ENCODE assay signal across 35 cellular contexts in the genomic region with DNA sequence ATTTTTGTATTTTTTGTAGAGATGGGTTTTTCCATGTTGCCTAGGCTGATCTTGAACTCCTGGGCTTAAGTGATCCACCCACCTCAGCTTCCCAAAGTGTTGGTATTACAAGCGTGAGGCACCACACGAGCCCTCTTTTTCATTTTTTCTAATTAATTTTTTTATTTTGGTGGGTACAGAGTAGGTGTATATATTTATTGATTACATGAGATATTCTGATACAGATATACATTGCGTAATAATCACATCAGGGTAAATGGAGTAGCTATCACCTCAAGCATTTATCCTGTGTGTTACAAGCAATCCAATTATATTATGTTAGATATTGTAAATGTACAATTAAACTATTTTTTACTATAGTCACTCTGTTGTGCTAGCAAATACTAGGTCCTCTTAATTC.
DNase-seq lines count a peak whose midpoint lies in the region; ATAC-seq, FAIRE-seq and TF ChIP-seq lines count a peak whose summit lies in the region.
"Had no signal": no experiment of that assay in that cellular context is flagged by ENCODE, and none has a peak within 500 bp of the region (broad histone marks: within the 10 kb centered on the region; RNA-seq: fewer than 3 reads in every experiment).

No MANE protein-coding gene starts in this region.

- BruUV-seq in HepG2 (replicated peaks; lab: Mats Ljungman, UMichigan) (no TSS peak), IMR-90 (replicated peaks; lab: Mats Ljungman, UMichigan) (no TSS peak), K562 (replicated peaks; lab: Mats Ljungman, UMichigan) (no TSS peak)

- H3K18ac ChIP-seq in IMR-90 (ENCODE audit: low read depth, low read length) = no peak overlapping the region
- H3K18ac ChIP-seq in H1 (ENCODE audit: extremely low read depth, low read length) = no peak overlapping the region

- H3K36me3 ChIP-seq in HepG2 (replicated peaks in 1 of 2; ENCODE audit: control insufficient read depth in 1 of 2, insufficient read depth in 2 of 2, low read length in 2 of 2) (no peaks in the 10 kb centered on the region), right lobe of liver (no peaks in the 10 kb centered on the region), IMR-90 (ENCODE audit: control insufficient read depth, insufficient read depth, low read length) (no peaks in the 10 kb centered on the region), K562 (ENCODE audit: control insufficient read depth, insufficient read depth, low read length) (no peaks in the 10 kb centered on the region), H1 (ENCODE audit: control insufficient read depth in 2 of 4, insufficient read depth in 4 of 4, low read length in 3 of 4) (no peaks in the 10 kb centered on the region)
- H3K36me3 ChIP-seq: BE2C; BLaER1; BLaER1 treated with 17β-estradiol and CSF1 and Interleukin-3, amounts not matched to agents 10 nM and 100 nM had no signal

- no peak overlapping the region for H3K23ac ChIP-seq in IMR-90 (ENCODE audit: low read depth, low read length)
- no peak overlapping the region for H3K23ac ChIP-seq in H1 (ENCODE audit: insufficient read length)

- H3K79me2 ChIP-seq in HepG2 (ENCODE audit: insufficient read depth, low read length) = no peaks in the 10 kb centered on the region
- H3K79me2 ChIP-seq in K562 (ENCODE audit: control insufficient read depth, insufficient read depth, low read length) = no peaks in the 10 kb centered on the region
- H3K79me2 ChIP-seq in H1 (ENCODE audit: control insufficient read depth in 1 of 2, insufficient read depth in 2 of 2, low read length in 2 of 2) = no peaks in the 10 kb centered on the region

- no peak overlapping the region for H2AK5ac ChIP-seq in IMR-90 (ENCODE audit: low read depth, low read length)
- no peak overlapping the region for H2AK5ac ChIP-seq in H1 (ENCODE audit: low read depth, low read length)

- H3K27me3 ChIP-seq in HepG2 (ENCODE audit: control insufficient read depth in 1 of 2, insufficient read depth in 2 of 2, low read length in 2 of 2) = no peaks in the 10 kb centered on the region
- H3K27me3 ChIP-seq in right lobe of liver = no peaks in the 10 kb centered on the region
- H3K27me3 ChIP-seq in IMR-90 (ENCODE audit: control insufficient read depth, insufficient read depth, low read length) = no peaks in the 10 kb centered on the region
- H3K27me3 ChIP-seq in K562 (ENCODE audit: control insufficient read depth in 2 of 2, insufficient read depth in 2 of 2, low read length in 2 of 2) = no peaks in the 10 kb centered on the region
- H3K27me3 ChIP-seq in H1 (replicated peaks in 1 of 4; ENCODE audit: control insufficient read depth in 3 of 4, extremely low read depth in 1 of 4, insufficient read depth in 3 of 4, low read length in 3 of 4) = no peaks in the 10 kb centered on the region
- H3K27me3 ChIP-seq: BE2C; BLaER1; BLaER1 treated with 17β-estradiol and CSF1 and Interleukin-3, amounts not matched to agents 10 nM and 100 nM had no signal

- no peak overlapping the region for H3K4me2 ChIP-seq in HepG2 (ENCODE audit: low read depth, low read length)
- H3K4me2 ChIP-seq in IMR-90 (ENCODE audit: low read depth, low read length) = no peak overlapping the region
- no peak overlapping the region for H3K4me2 ChIP-seq in K562 (ENCODE audit: insufficient read depth, low read length)
- no peak overlapping the region for H3K4me2 ChIP-seq in H1 (ENCODE audit: insufficient read depth in 1 of 2, low read depth in 2 of 2, low read length in 2 of 2)
- H3K4me2 ChIP-seq: A549; BLaER1; BLaER1 treated with 17β-estradiol and CSF1 and Interleukin-3, amounts not matched to agents 10 nM and 100 nM had no signal

- TF ChIP-seq RAD21 in HepG2 (CRISPR knock-in tag; IDR thresholded peaks at IDR 0.05) (no peak), IMR-90 (IDR thresholded peaks at IDR 0.05; ENCODE audit: low read length) (no peak), K562 (CRISPR knock-in tag; conservative IDR thresholded peaks at IDR 0.05 in 1 of 2, IDR thresholded peaks at IDR 0.05 in 1 of 2) (no peak), H1 (IDR thresholded peaks at IDR 0.05 in 1 of 2, conservative IDR thresholded peaks at IDR 0.05 in 1 of 2; ENCODE audit: low read depth in 2 of 2, low read length in 2 of 2) (no peak)

- H4K8ac ChIP-seq in IMR-90 (ENCODE audit: low read depth in 2 of 2, low read length in 2 of 2) (no peak overlapping the region), H1 (ENCODE audit: extremely low read depth, insufficient read depth, low read length) (no peak overlapping the region)

- H3K14ac ChIP-seq in IMR-90 (replicated peaks; ENCODE audit: low read depth, low read length) (no peak overlapping the region), H1 (ENCODE audit: insufficient read length) (no peak overlapping the region)

- no peak for TF ChIP-seq POLR2A in HepG2 (IDR thresholded peaks at IDR 0.05; ENCODE audit: insufficient read depth in 1 of 2, low read depth in 2 of 2, low read length in 2 of 2)
- no peak for TF ChIP-seq POLR2A in right lobe of liver (IDR thresholded peaks at IDR 0.05)
- no peak for TF ChIP-seq POLR2A in IMR-90 (IDR thresholded peaks at IDR 0.05; ENCODE audit: low read depth, low read length)
- TF ChIP-seq POLR2A in K562 (conservative IDR thresholded peaks at IDR 0.05) = no peak
- TF ChIP-seq POLR2A in H1 (IDR thresholded peaks at IDR 0.05; ENCODE audit: control extremely low read depth in 1 of 2, low read depth in 2 of 2, low read length in 2 of 2) = no peak
- no peak for TF ChIP-seq POLR2A in H54 (IDR thresholded peaks at IDR 0.05; ENCODE audit: low read depth, low read length)

- no peak for ATAC-seq in HepG2
- ATAC-seq in right lobe of liver = no peak
- no peak for ATAC-seq in IMR-90 (ENCODE audit: low read depth)
- no peak for ATAC-seq in K562
- ATAC-seq: A549; CD8-positive, alpha-beta T cell had no signal

- H3K56ac ChIP-seq in IMR-90 (ENCODE audit: extremely low read depth, insufficient read depth, low read length) (no peak overlapping the region), H1 (replicated peaks; ENCODE audit: insufficient read length, low read depth, low read length) (no peak overlapping the region)

- intact Hi-C loops in HepG2 (cut with micrococcal nuclease; ENCODE audit: unreplicated experiment) = no loop called here
- intact Hi-C loops in right lobe of liver (cut with DNase I) = no loop called here
- intact Hi-C loops in IMR-90 (cut with micrococcal nuclease) = no loop called here
- intact Hi-C loops in K562 (cut with micrococcal nuclease) = no loop called here

- no peak overlapping the region for H3K4me3 ChIP-seq in HepG2 (replicated peaks in 1 of 3; ENCODE audit: insufficient read depth in 1 of 3, low read depth in 2 of 3, low read length in 3 of 3)
- H3K4me3 ChIP-seq in right lobe of liver = no peak overlapping the region
- H3K4me3 ChIP-seq in IMR-90 (ENCODE audit: insufficient read depth, low read depth, low read length) = no peak overlapping the region
- H3K4me3 ChIP-seq in K562 = no peak overlapping the region
- no peak overlapping the region for H3K4me3 ChIP-seq in H1 (ENCODE audit: extremely low read depth in 1 of 4, insufficient read depth in 2 of 4, low read depth in 3 of 4, low read length in 4 of 4)
- H3K4me3 ChIP-seq: A549; BLaER1; BLaER1 treated with 17β-estradiol and CSF1 and Interleukin-3, amounts not matched to agents 10 nM and 100 nM had no signal

- H4K20me1 ChIP-seq in HepG2 (ENCODE audit: insufficient read depth, low read length) (no peaks in the 10 kb centered on the region), IMR-90 (ENCODE audit: insufficient read depth, low read length) (no peaks in the 10 kb centered on the region), K562 (replicated peaks; ENCODE audit: control insufficient read depth, insufficient read depth, low read length) (no peaks in the 10 kb centered on the region), H1 (replicated peaks in 1 of 2; ENCODE audit: control insufficient read depth in 1 of 2, insufficient read depth in 2 of 2, low read length in 2 of 2) (no peaks in the 10 kb centered on the region)
- H4K20me1 ChIP-seq: BLaER1; BLaER1 treated with 17β-estradiol and CSF1 and Interleukin-3, amounts not matched to agents 10 nM and 100 nM had no signal

- H2AK9ac ChIP-seq in IMR-90 (replicated peaks; ENCODE audit: low read depth, low read length, poor library complexity) = no peak overlapping the region

- H3K9ac ChIP-seq in HepG2 (ENCODE audit: insufficient read depth, low read depth, low read length) (no peak overlapping the region), IMR-90 (ENCODE audit: low read depth, low read length) (no peak overlapping the region), K562 (ENCODE audit: insufficient read depth in 1 of 2, low read depth in 2 of 2, low read length in 2 of 2) (no peak overlapping the region), H1 (replicated peaks in 1 of 4; ENCODE audit: extremely low read depth in 1 of 4, low read depth in 3 of 4, low read length in 3 of 4) (no peak overlapping the region)
- H3K9ac ChIP-seq: BLaER1; BLaER1 treated with 17β-estradiol and CSF1 and Interleukin-3, amounts not matched to agents 10 nM and 100 nM had no signal

- no peak overlapping the region for H2BK5ac ChIP-seq in IMR-90 (ENCODE audit: low read depth, low read length, poor library complexity, severe bottlenecking)
- H2BK5ac ChIP-seq in H1 (ENCODE audit: low read depth, low read length) = no peak overlapping the region

- no peak overlapping the region for H2BK20ac ChIP-seq in IMR-90 (ENCODE audit: low read depth, low read length)
- H2BK20ac ChIP-seq in H1 (ENCODE audit: low read length) = no peak overlapping the region

- no peak for TF ChIP-seq EP300 in HepG2 (IDR thresholded peaks at IDR 0.05; ENCODE audit: low read depth in 2 of 2, low read length in 2 of 2)
- TF ChIP-seq EP300 in HepG2 (CRISPR knock-in tag; IDR thresholded peaks at IDR 0.05; ENCODE audit: borderline replicate concordance) = no peak
- TF ChIP-seq EP300 in K562 (IDR thresholded peaks at IDR 0.05; ENCODE audit: low read length) = no peak
- TF ChIP-seq EP300 in H1 (IDR thresholded peaks at IDR 0.05; ENCODE audit: borderline replicate concordance in 1 of 2, low read depth in 2 of 2, low read length in 2 of 2) = no peak

- in situ Hi-C loops in HepG2 (cut with HindIII; ENCODE audit: extremely low pct_ligation_motif_present, low pct_unique_long_range_greater_than_20kb) = no loop called here
- in situ Hi-C loops in IMR-90 (cut with MboI; ENCODE audit: low sequenced_read_pairs) = no loop called here
- in situ Hi-C loops in K562 (cut with MboI) = no loop called here

- H3K9me1 ChIP-seq in IMR-90 (ENCODE audit: insufficient read depth, low read length) (no peaks in the 10 kb centered on the region), K562 (ENCODE audit: control insufficient read depth, insufficient read depth, low read length) (no peaks in the 10 kb centered on the region)

- POLR2A ChIA-PET in HepG2 (lab: Yijun Ruan, JAX) (no interaction called here), IMR-90 (lab: Charles Lee; ENCODE audit: unreplicated experiment) (no interaction called here), K562 (lab: Yijun Ruan, JAX) (no interaction called here), H1 (lab: Charles Lee; ENCODE audit: partially characterized antibody) (no interaction called here)

- H2BK12ac ChIP-seq in H1 (ENCODE audit: low read depth, low read length) = no peak overlapping the region

- no peaks in the 10 kb centered on the region; the same call in 1 of the 2 replicates for H3K23me2 ChIP-seq in H1 (ENCODE audit: low read depth, low read length)

- no peak for TF ChIP-seq CTCF in HepG2 (CRISPR knock-in tag; IDR thresholded peaks at IDR 0.05)
- no peak for TF ChIP-seq CTCF in right lobe of liver (IDR thresholded peaks at IDR 0.05)
- no peak for TF ChIP-seq CTCF in IMR-90 (conservative IDR thresholded peaks at IDR 0.05; ENCODE audit: low read depth, low read length)
- no peak for TF ChIP-seq CTCF in K562 (IDR thresholded peaks at IDR 0.05 in 2 of 3, conservative IDR thresholded peaks at IDR 0.05 in 1 of 3; ENCODE audit: insufficient read depth in 2 of 3, low read depth in 1 of 3, low read length in 3 of 3)
- TF ChIP-seq CTCF in H1 (IDR thresholded peaks at IDR 0.05; ENCODE audit: control extremely low read depth in 1 of 3, insufficient read depth in 1 of 3, low read depth in 1 of 3, low read length in 3 of 3) = no peak

- H2AFZ ChIP-seq in HepG2 (ENCODE audit: low read length) = no peak overlapping the region
- no peak overlapping the region for H2AFZ ChIP-seq in IMR-90 (replicated peaks; ENCODE audit: low read length, poor library complexity)
- H2AFZ ChIP-seq in K562 (ENCODE audit: low read depth, low read length) = no peak overlapping the region
- H2AFZ ChIP-seq in H1 (ENCODE audit: low read length) = no peak overlapping the region

- H4K91ac ChIP-seq in IMR-90 (ENCODE audit: insufficient read depth, low read depth, low read length) = no peak overlapping the region
- H4K91ac ChIP-seq in H1 (replicated peaks; ENCODE audit: insufficient read length, low read length) = no peak overlapping the region

- WGBS in HepG2 (ENCODE audit: low lambda C conversion rate) = 8% methylated on average over 3 of the region's 3 CpGs
- 68% methylated on average over 3 of the region's 3 CpGs for WGBS in right lobe of liver (ENCODE audit: insufficient coverage, low coverage, low lambda C conversion rate, missing lambda C conversion rate)
- no CpG with 5 or more reads among the region's 3 CpGs for WGBS in IMR-90 (ENCODE audit: extremely low coverage in 2 of 2, insufficient read length in 1 of 2), 2 experiments
- WGBS in K562 (ENCODE audit: insufficient coverage, low coverage, missing lambda C conversion rate) = 2% methylated on average over 3 of the region's 3 CpGs
- 98% methylated on average over 3 of the region's 3 CpGs; no CpG with 5 or more reads in 1 of the 2 experiments for WGBS in H1 (ENCODE audit: extremely low coverage in 1 of 2, insufficient coverage in 1 of 2, insufficient read length in 1 of 2, insufficient replicate concordance in 2 of 2, low coverage in 1 of 2, low lambda C conversion rate in 2 of 2, missing lambda C conversion rate in 1 of 2), 2 experiments

- CTCF ChIA-PET in HepG2 (lab: Yijun Ruan, JAX; ENCODE audit: low intra/inter-chr PET ratio, low total read pairs) (no interaction called here), IMR-90 (lab: Yijun Ruan, JAX) (no interaction called here), K562 (lab: Yijun Ruan, JAX; ENCODE audit: low intra/inter-chr PET ratio) (no interaction called here), H1 (lab: Charles Lee; ENCODE audit: partially characterized antibody) (interaction anchor here (1.1 to 2.6 kb wide), 3 partner anchors 17 to 154 kb away, joined by 4 to 6 read pairs (median 4); no protein-coding TSS in a partner anchor)

- H3K4ac ChIP-seq in IMR-90 (ENCODE audit: low read depth, low read length) (no peak overlapping the region), H1 (replicated peaks; ENCODE audit: insufficient read length, low read depth, low read length) (no peak overlapping the region)

- H2BK120ac ChIP-seq in IMR-90 (ENCODE audit: low read depth, low read length) = no peak overlapping the region
- no peak overlapping the region for H2BK120ac ChIP-seq in H1 (replicated peaks; ENCODE audit: low read depth, low read length)

- H3K4me1 ChIP-seq in HepG2 (ENCODE audit: insufficient read depth, low read length) (no peaks in the 10 kb centered on the region), right lobe of liver (no peaks in the 10 kb centered on the region), IMR-90 (ENCODE audit: control insufficient read depth, insufficient read depth, low read length) (no peaks in the 10 kb centered on the region), K562 (replicated peaks in 1 of 2; ENCODE audit: control insufficient read depth in 2 of 2, insufficient read depth in 2 of 2, low read length in 2 of 2) (no peaks in the 10 kb centered on the region), H1 (replicated peaks in 1 of 4; ENCODE audit: control insufficient read depth in 3 of 4, insufficient read depth in 4 of 4, low read length in 3 of 4) (no peaks in the 10 kb centered on the region)
- H3K4me1 ChIP-seq: A549; BE2C; BLaER1; BLaER1 treated with 17β-estradiol and CSF1 and Interleukin-3, amounts not matched to agents 10 nM and 100 nM; Caco-2 had no signal

- DNase-seq in HepG2 (ENCODE audit: low spot score) (no peak), right lobe of liver (no peak), IMR-90 (no peak), K562 (ENCODE audit: extremely low read depth in 1 of 4, low spot score in 3 of 4) (no peak), H1 (ENCODE audit: low read depth in 1 of 2, low spot score in 2 of 2) (no peak), HCEC 1CT (no peak), cerebellar cortex (ENCODE audit: low spot score) (no peak), H54 (ENCODE audit: insufficient read length, low spot score) (no peak)
- DNase-seq: 8988T; ACHN; AML-193; BE2C; C1 segment of cervical spinal cord; Caco-2; Calu3; CD4-positive, alpha-beta memory T cell; CD4-positive, alpha-beta T cell; CD4-positive, CD25-positive, alpha-beta regulatory T cell; CD8-positive, alpha-beta memory T cell; CD8-positive, alpha-beta T cell; COR-L47; DMS 273 treated with DMSO at 0.1 percent for 48 hours; DMS153; DMS53; DMS79; DMS79 treated with DMSO at 0.1 percent for 48 hours; DND-41; EL had no signal

- dilution Hi-C loops in IMR-90 (cut with HindIII; ENCODE audit: low sequenced_read_pairs, unreplicated experiment) = no loop called here

- no peaks in the 10 kb centered on the region for H3K79me1 ChIP-seq in IMR-90 (ENCODE audit: low read depth in 1 of 2, low read length in 2 of 2)
- H3K79me1 ChIP-seq in H1 (ENCODE audit: low read depth, low read length) = no peaks in the 10 kb centered on the region

- FAIRE-seq in HepG2 (lab: Jason Lieb, UNC) (no peak), K562 (lab: Jason Lieb, UNC) (no peak), H1 (lab: Jason Lieb, UNC) (no peak), H54 (lab: Jason Lieb, UNC) (no peak)
- FAIRE-seq: A204.1, A549, D721Med had no signal

- no peak overlapping the region for H4K5ac ChIP-seq in IMR-90 (ENCODE audit: low read depth, low read length)
- no peak overlapping the region for H4K5ac ChIP-seq in H1 (ENCODE audit: insufficient read length, low read depth, low read length)

- no peak overlapping the region for H2BK15ac ChIP-seq in IMR-90 (ENCODE audit: low read depth, low read length)
- no peak overlapping the region for H2BK15ac ChIP-seq in H1 (ENCODE audit: low read length)

- H3K27ac ChIP-seq in HepG2 (ENCODE audit: extremely low read length, insufficient read depth, low read length) (no peak overlapping the region), right lobe of liver (no peak overlapping the region), IMR-90 (ENCODE audit: insufficient read depth, low read length) (no peak overlapping the region), K562 (ENCODE audit: extremely low read depth, low read depth, low read length) (no peak overlapping the region), H1 (ENCODE audit: low read depth, low read length) (no peak overlapping the region)
- H3K27ac ChIP-seq: 22Rv1; A549; BLaER1; BLaER1 treated with 17β-estradiol and CSF1 and Interleukin-3, amounts not matched to agents 10 nM and 100 nM; C4-2B had no signal

- H3K9me3 ChIP-seq in HepG2 (ENCODE audit: low read length) = no peaks in the 10 kb centered on the region
- no peaks in the 10 kb centered on the region for H3K9me3 ChIP-seq in right lobe of liver
- peaks cover under 1% of the 10 kb centered on the region; the same call in 1 of the 2 replicates for H3K9me3 ChIP-seq in IMR-90 (ENCODE audit: control insufficient read depth, insufficient read depth, low read length)
- no peaks in the 10 kb centered on the region for H3K9me3 ChIP-seq in K562 (replicated peaks; ENCODE audit: control insufficient read depth, insufficient read depth, low read depth, low read length)
- no peaks in the 10 kb centered on the region for H3K9me3 ChIP-seq in H1 (ENCODE audit: insufficient read depth in 2 of 2, low read depth in 1 of 2, low read length in 1 of 2)
- H3K9me3 ChIP-seq: A549; BE2C; BLaER1; BLaER1 treated with 17β-estradiol and CSF1 and Interleukin-3, amounts not matched to agents 10 nM and 100 nM; Caco-2 had no signal
